ENCODE assay signal across 1 cellular context in genomic region chr1:8456991-8457390, GRCh38.
TF ChIP-seq lines count a peak whose summit lies in the region.

No MANE protein-coding gene starts in this region.

TF ChIP-seq in IMR-90, 13 proteins besides CTCF, POLR2A, EP300 and RAD21 (continued from another document):
- TF ChIP-seq ELK1 (IDR thresholded peaks at IDR 0.05; ENCODE audit: borderline replicate concordance, low read depth, low read length) (no peak), RFX5 (IDR thresholded peaks at IDR 0.05; ENCODE audit: low read depth, low read length) (no peak), MAZ (IDR thresholded peaks at IDR 0.05; ENCODE audit: borderline replicate concordance, low read depth, low read length) (no peak), CHD1 (IDR thresholded peaks at IDR 0.05; ENCODE audit: low read depth, low read length) (no peak)
